20 cellular contexts compared by ENCODE assay signal in genomic region chr9:75593920-75594319, GRCh38.
A peak's percentile ranks its signal among the peaks of the same experiment; 100 is the strongest.
DNase-seq lines count a peak whose midpoint lies in the region; ATAC-seq, FAIRE-seq and TF ChIP-seq lines count a peak whose summit lies in the region.
"Had no signal": no experiment of that assay in that cellular context is flagged by ENCODE, and none has a peak within 500 bp of the region (broad histone marks: within the 10 kb centered on the region; RNA-seq: fewer than 3 reads in every experiment).

No MANE protein-coding gene starts in this region.

- H3K9me3 Mint-ChIP-seq in GM23338, result 0 out of 3 replicates have a peak, but pooled peaks cover 4% of the 10 kb centered on the region

- no peak overlapping the region for H3K56ac ChIP-seq in H1 (replicated peaks; ENCODE audit: insufficient read length, low read depth, low read length)

- no peak overlapping the region for H2BK15ac ChIP-seq in H1 (ENCODE audit: low read length)

- no peak overlapping the region for H4K91ac ChIP-seq in H1 (replicated peaks; ENCODE audit: insufficient read length, low read length)

- peaks cover 16% of the 10 kb centered on the region for H3K9me2 ChIP-seq in GM23338 (ENCODE audit: insufficient read depth)
- no peaks in the 10 kb centered on the region for H3K9me2 ChIP-seq in Loucy (replicated peaks; ENCODE audit: low read depth, low read length)
- H3K9me2 ChIP-seq in hepatocyte (replicated peaks; ENCODE audit: insufficient read depth), result no peaks in the 10 kb centered on the region

- no peaks in the 10 kb centered on the region for H3K9me3 ChIP-seq in Loucy (ENCODE audit: insufficient read depth, low read depth, low read length)
- no peaks in the 10 kb centered on the region for H3K9me3 ChIP-seq in H1 (ENCODE audit: insufficient read depth in 2 of 2, low read depth in 1 of 2, low read length in 1 of 2)
- no peaks in the 10 kb centered on the region for H3K9me3 ChIP-seq in hepatocyte (ENCODE audit: low read depth)

- H3K4me3 ChIP-seq in GM23338 (no peak overlapping the region), Loucy (ENCODE audit: low read length, poor library complexity, severe bottlenecking) (no peak overlapping the region), H1 (ENCODE audit: extremely low read depth in 1 of 4, insufficient read depth in 2 of 4, low read depth in 3 of 4, low read length in 4 of 4) (no peak overlapping the region), hepatocyte (no peak overlapping the region)
- H3K4me3 ChIP-seq: K562 had no signal

- H3K27ac ChIP-seq in C4-2B, result no peak overlapping the region
- H3K27ac ChIP-seq in GM23338 (ENCODE audit: low read depth), result no peak overlapping the region
- no peak overlapping the region for H3K27ac ChIP-seq in H1 (ENCODE audit: low read depth, low read length)
- H3K27ac ChIP-seq in hepatocyte, result no peak overlapping the region

- H3F3A ChIP-seq in GM23338 (replicated peaks; ENCODE audit: low read depth) (no peaks in the 10 kb centered on the region), Loucy (ENCODE audit: low read depth) (no peaks in the 10 kb centered on the region; the same call in 1 of the 2 replicates)

- no peak overlapping the region for H2BK120ac ChIP-seq in H1 (replicated peaks; ENCODE audit: low read depth, low read length)

- ATAC-seq in GM23338 (peak; percentile 32; the same call in 1 of the 3 replicates), HG02973 (IDR thresholded peaks at IDR 0.05; ENCODE audit: unreplicated experiment) (no peak), GM18511 (IDR thresholded peaks at IDR 0.05; ENCODE audit: unreplicated experiment) (no peak)
- ATAC-seq: CD8-positive, alpha-beta T cell; K562 had no signal

- H2AK5ac ChIP-seq in H1 (ENCODE audit: low read depth, low read length), result no peak overlapping the region

- H3K9ac ChIP-seq in Loucy (ENCODE audit: low read depth, low read length, poor library complexity, severe bottlenecking), result no peak overlapping the region
- no peak overlapping the region for H3K9ac ChIP-seq in H1 (replicated peaks in 1 of 4; ENCODE audit: extremely low read depth in 1 of 4, low read depth in 3 of 4, low read length in 3 of 4)

- H3K79me2 ChIP-seq in GM23338 (replicated peaks; ENCODE audit: insufficient read depth) (no peaks in the 10 kb centered on the region), Loucy (ENCODE audit: insufficient read depth, low read length) (no peaks in the 10 kb centered on the region), H1 (ENCODE audit: control insufficient read depth in 1 of 2, insufficient read depth in 2 of 2, low read length in 2 of 2) (no peaks in the 10 kb centered on the region), hepatocyte (no peaks in the 10 kb centered on the region)

- no peak overlapping the region for H2BK5ac ChIP-seq in H1 (ENCODE audit: low read depth, low read length)

- peak; percentile 41 to 50; a peak in 3 of 4 replicates for TF ChIP-seq RAD21 in H1 (IDR thresholded peaks at IDR 0.05 in 1 of 2, conservative IDR thresholded peaks at IDR 0.05 in 1 of 2; ENCODE audit: low read depth in 2 of 2, low read length in 2 of 2)

- FAIRE-seq in H1 (lab: Jason Lieb, UNC), result no peak
- FAIRE-seq: A204.1, D721Med, GM12891, GM19239, H54, K562 had no signal

- no peak overlapping the region for H2AFZ ChIP-seq in GM23338
- H2AFZ ChIP-seq in Loucy (ENCODE audit: low read length), result no peak overlapping the region
- H2AFZ ChIP-seq in H1 (ENCODE audit: low read length), result no peak overlapping the region
- H2AFZ ChIP-seq in hepatocyte, result no peak overlapping the region

- H2BK12ac ChIP-seq in H1 (ENCODE audit: low read depth, low read length), result no peak overlapping the region

- DNase-seq in GM23338 (ENCODE audit: low spot score) (no peak), H1 (ENCODE audit: low read depth in 1 of 2, low spot score in 2 of 2) (no peak), hepatocyte (ENCODE audit: low spot score) (no peak), NCI-H82 (lab: John Stamatoyannopoulos, UW) (no peak)
- DNase-seq: C1 segment of cervical spinal cord; CD8-positive, alpha-beta T cell; COR-L47; DMS79; Kasumi-1 had no signal

- no peak overlapping the region for H3K23ac ChIP-seq in H1 (ENCODE audit: insufficient read length)

- no peak overlapping the region for H4K8ac ChIP-seq in H1 (ENCODE audit: extremely low read depth, insufficient read depth, low read length)

- CTCF ChIA-PET in H1 (lab: Charles Lee; ENCODE audit: partially characterized antibody), result interaction anchor here (0.8 kb wide), 1 partner anchor 35 kb away, joined by 3 read pairs; no protein-coding TSS in a partner anchor

- no peak for TF ChIP-seq POLR2A in H1 (IDR thresholded peaks at IDR 0.05; ENCODE audit: control extremely low read depth in 1 of 2, low read depth in 2 of 2, low read length in 2 of 2)

- no peak overlapping the region for H3K14ac ChIP-seq in H1 (ENCODE audit: insufficient read length)

- no peaks in the 10 kb centered on the region for H3K23me2 ChIP-seq in H1 (ENCODE audit: low read depth, low read length)

- no peak overlapping the region for H3K27ac Mint-ChIP-seq in GM23338
- H3K27ac Mint-ChIP-seq: B cell; CD8-positive, alpha-beta T cell had no signal

- 0 out of 2 replicates have a peak, but pooled peaks have one; percentile 5 for TF ChIP-seq CTCF in C4-2B (conservative IDR thresholded peaks at IDR 0.05)
- peak; percentile 12 to 29; a peak in 2 of 4 replicates for TF ChIP-seq CTCF in GM23338 (conservative IDR thresholded peaks at IDR 0.05; ENCODE audit: low read depth in 2 of 2)
- peak; percentile 45 for TF ChIP-seq CTCF in Loucy (conservative IDR thresholded peaks at IDR 0.05; ENCODE audit: low read length)
- peak in 2 of 3 experiments; percentile 16 to 37; a peak in 2 of 4 replicates for TF ChIP-seq CTCF in H1 (IDR thresholded peaks at IDR 0.05; ENCODE audit: control extremely low read depth in 1 of 3, insufficient read depth in 1 of 3, low read depth in 1 of 3, low read length in 3 of 3)
- no peak for TF ChIP-seq CTCF in hepatocyte (IDR thresholded peaks at IDR 0.05; ENCODE audit: poor library complexity)

- H3K27me3 ChIP-seq in GM23338 (ENCODE audit: insufficient read depth), result no peaks in the 10 kb centered on the region
- H3K27me3 ChIP-seq in Loucy (ENCODE audit: insufficient read depth, low read length, poor library complexity, severe bottlenecking), result no peaks in the 10 kb centered on the region
- no peaks in the 10 kb centered on the region for H3K27me3 ChIP-seq in H1 (replicated peaks in 1 of 4; ENCODE audit: control insufficient read depth in 3 of 4, extremely low read depth in 1 of 4, insufficient read depth in 3 of 4, low read length in 3 of 4)
- H3K27me3 ChIP-seq in hepatocyte, result no peaks in the 10 kb centered on the region

- H3K4me1 ChIP-seq in GM23338 (ENCODE audit: insufficient read depth) (no peaks in the 10 kb centered on the region), Loucy (ENCODE audit: insufficient read depth, low read length, poor library complexity, severe bottlenecking) (peaks cover 11% of the 10 kb centered on the region), H1 (replicated peaks in 1 of 4; ENCODE audit: control insufficient read depth in 3 of 4, insufficient read depth in 4 of 4, low read length in 3 of 4) (no peaks in the 10 kb centered on the region), hepatocyte (ENCODE audit: insufficient read depth) (no peaks in the 10 kb centered on the region)

- H4K20me1 ChIP-seq in GM23338 (replicated peaks; ENCODE audit: insufficient read depth) (no peaks in the 10 kb centered on the region), Loucy (ENCODE audit: insufficient read depth, low read length, poor library complexity, severe bottlenecking) (no peaks in the 10 kb centered on the region), H1 (replicated peaks in 1 of 2; ENCODE audit: control insufficient read depth in 1 of 2, insufficient read depth in 2 of 2, low read length in 2 of 2) (no peaks in the 10 kb centered on the region), hepatocyte (ENCODE audit: insufficient read depth, poor library complexity, severe bottlenecking) (no peaks in the 10 kb centered on the region)

- POLR2A ChIA-PET in H1 (lab: Charles Lee; ENCODE audit: partially characterized antibody), result no interaction called here

- TF ChIP-seq EP300 in H1 (IDR thresholded peaks at IDR 0.05; ENCODE audit: borderline replicate concordance in 1 of 2, low read depth in 2 of 2, low read length in 2 of 2), result no peak

- H3K36me3 Mint-ChIP-seq in GM23338 (ENCODE audit: low read depth), result 0 out of 3 replicates have a peak, but pooled peaks cover 6% of the 10 kb centered on the region
- H3K36me3 Mint-ChIP-seq: CD8-positive, alpha-beta T cell had no signal

- no peak overlapping the region for H4K5ac ChIP-seq in H1 (ENCODE audit: insufficient read length, low read depth, low read length)

- no peak overlapping the region for H3K4me2 ChIP-seq in GM23338
- H3K4me2 ChIP-seq in Loucy (ENCODE audit: low read depth, low read length, poor library complexity, severe bottlenecking), result no peak overlapping the region
- no peak overlapping the region for H3K4me2 ChIP-seq in H1 (ENCODE audit: insufficient read depth in 1 of 2, low read depth in 2 of 2, low read length in 2 of 2)
- no peak overlapping the region for H3K4me2 ChIP-seq in hepatocyte

- H3K4ac ChIP-seq in H1 (replicated peaks; ENCODE audit: insufficient read length, low read depth, low read length), result no peak overlapping the region

- H3K18ac ChIP-seq in H1 (ENCODE audit: extremely low read depth, low read length), result no peak overlapping the region

- no peak overlapping the region for H2BK20ac ChIP-seq in H1 (ENCODE audit: low read length)

- no peaks in the 10 kb centered on the region for H3K4me1 Mint-ChIP-seq in GM23338
- H3K4me1 Mint-ChIP-seq: B cell had no signal

- no peaks in the 10 kb centered on the region for H3K79me1 ChIP-seq in H1 (ENCODE audit: low read depth, low read length)

- H3K36me3 ChIP-seq in GM23338 (ENCODE audit: insufficient read depth) (no peaks in the 10 kb centered on the region), Loucy (ENCODE audit: insufficient read depth, low read length) (no peaks in the 10 kb centered on the region), H1 (ENCODE audit: control insufficient read depth in 2 of 4, insufficient read depth in 4 of 4, low read length in 3 of 4) (no peaks in the 10 kb centered on the region), hepatocyte (replicated peaks; ENCODE audit: insufficient read depth, low read depth) (no peaks in the 10 kb centered on the region)

- H3K4me3 Mint-ChIP-seq in GM23338, result no peak overlapping the region
- H3K4me3 Mint-ChIP-seq: B cell; CD8-positive, alpha-beta T cell had no signal

- H3K27me3 Mint-ChIP-seq in GM23338 (ENCODE audit: insufficient read depth, low read depth, poor library complexity), result no peaks in the 10 kb centered on the region
- H3K27me3 Mint-ChIP-seq: B cell had no signal

TF ChIP-seq in GM23338, 12 proteins besides CTCF, POLR2A, EP300 and RAD21 (continues in another document):
- no peak for TF ChIP-seq JUNB (IDR thresholded peaks at IDR 0.05; ENCODE audit: unreplicated experiment)
- TF ChIP-seq ZNF114 (CRISPR knock-in tag; IDR thresholded peaks at IDR 0.05), result no peak
- no peak for TF ChIP-seq STAT1 (IDR thresholded peaks at IDR 0.05; ENCODE audit: unreplicated experiment)

TF ChIP-seq in H1, 55 proteins besides CTCF, POLR2A, EP300 and RAD21:
- no peak for TF ChIP-seq SP1 (IDR thresholded peaks at IDR 0.05; ENCODE audit: low read depth, low read length)
- no peak for TF ChIP-seq FOSL1 (IDR thresholded peaks at IDR 0.05; ENCODE audit: insufficient read depth, low read depth, low read length)
- no peak for TF ChIP-seq CHD2 (IDR thresholded peaks at IDR 0.05; ENCODE audit: low read length)
- TF ChIP-seq ASH2L (IDR thresholded peaks at IDR 0.05; ENCODE audit: low read length), result no peak
- TF ChIP-seq SIRT6 (IDR thresholded peaks at IDR 0.05; ENCODE audit: low read length), result no peak
TF ChIP-seq in H1: peak in this region for 0.
